19 cellular contexts compared by ENCODE assay signal in the genomic region with DNA sequence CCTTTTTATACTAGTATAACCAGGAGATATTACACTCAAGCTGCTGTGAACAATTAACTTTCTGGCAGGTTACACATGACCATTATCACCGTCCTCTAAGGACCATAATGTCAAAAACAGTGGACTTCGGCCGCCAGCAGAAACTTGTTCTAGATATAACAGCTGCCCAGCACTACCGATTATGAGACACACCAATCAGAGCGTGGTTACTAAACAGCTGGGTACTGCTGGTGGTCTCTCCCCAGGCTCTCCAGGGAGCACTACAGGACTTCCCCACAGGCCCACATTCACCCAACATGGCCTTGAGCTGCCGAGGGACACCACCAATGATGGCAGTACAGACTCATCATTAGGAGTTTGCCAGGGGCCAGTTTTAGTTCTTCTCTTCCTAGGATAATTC. TPM values are rescaled to one million over a fixed set of nuclear protein-coding genes. Genes with fewer than 3 reads are reported as not detected.
A peak's percentile ranks its signal among the peaks of the same experiment; 100 is the strongest.
DNase-seq lines count a peak whose midpoint lies in the region; ATAC-seq and TF ChIP-seq lines count a peak whose summit lies in the region.
"Had no signal": no experiment of that assay in that cellular context is flagged by ENCODE, and none has a peak within 500 bp of the region (broad histone marks: within the 10 kb centered on the region; RNA-seq: fewer than 3 reads in every experiment).

No MANE protein-coding gene starts in this region.

- H3K4me1 ChIP-seq in RWPE2 (ENCODE audit: insufficient read depth, poor library complexity, severe bottlenecking) (peaks cover 25% of the 10 kb centered on the region), mesenchymal stem cell (ENCODE audit: control insufficient read depth, insufficient read depth, low read depth, low read length) (peaks cover 6% of the 10 kb centered on the region)

- no peaks in the 10 kb centered on the region for H3K79me1 ChIP-seq in mesenchymal stem cell (replicated peaks; ENCODE audit: low read length, poor library complexity, severe bottlenecking)

- H3K9me3 ChIP-seq in RWPE2 (ENCODE audit: severe bottlenecking) (no peaks in the 10 kb centered on the region), mesenchymal stem cell (ENCODE audit: control insufficient read depth, low read length) (peaks cover 6% of the 10 kb centered on the region)
- H3K9me3 ChIP-seq: MG63 had no signal

- H3K4ac ChIP-seq in mesenchymal stem cell (ENCODE audit: low read depth in 1 of 2, low read length in 2 of 2), result no peak overlapping the region

- no peak overlapping the region for H3K14ac ChIP-seq in mesenchymal stem cell (ENCODE audit: low read length in 2 of 2)

- no peak for DNase-seq in Right ventricle myocardium superior
- no peak for DNase-seq in cardiac septum (ENCODE audit: low spot score)
- no peak for DNase-seq in RWPE2 (ENCODE audit: low spot score)
- no peak for DNase-seq in mesenchymal stem cell
- DNase-seq in NCI-H1436 treated with DMSO at 0.1 percent for 48 hours (lab: John Stamatoyannopoulos, UW), result no peak
- no peak for DNase-seq in NCI-H2196 (lab: John Stamatoyannopoulos, UW; ENCODE audit: unreplicated experiment)
- DNase-seq: C1 segment of cervical spinal cord, DND-41, GDM1, Karpas-422, NCI-H1105, NCI-H187 treated with DMSO at 0.1 percent for 48 hours, NCI-H2171, NCI-H446 treated with DMSO at 0.1 percent for 48 hours, NCI-H748 treated with DMSO at 0.1 percent for 48 hours, SIG-M5 had no signal

- no peak overlapping the region for H3K9ac ChIP-seq in mesenchymal stem cell (ENCODE audit: low read length)

- TF ChIP-seq CTCF in RWPE2 (IDR thresholded peaks at IDR 0.05; ENCODE audit: poor library complexity, severe bottlenecking), result no peak

- H3K27ac ChIP-seq in RWPE2 (ENCODE audit: poor library complexity, severe bottlenecking) (peak overlapping the region; percentile 89), mesenchymal stem cell (ENCODE audit: low read length, poor library complexity, severe bottlenecking) (no peak overlapping the region)

- H3K4me2 ChIP-seq in mesenchymal stem cell (ENCODE audit: low read length, poor library complexity, severe bottlenecking), result no peak overlapping the region

- H2BK5ac ChIP-seq in mesenchymal stem cell (ENCODE audit: low read depth, low read length, poor library complexity, severe bottlenecking), result no peak overlapping the region

- ATAC-seq in Right ventricle myocardium superior (ENCODE audit: poor library complexity) (peak; percentile 71), RWPE2 (ENCODE audit: low read depth) (no peak), HG03439 (IDR thresholded peaks at IDR 0.05; ENCODE audit: unreplicated experiment) (no peak), GM21723 (IDR thresholded peaks at IDR 0.05; ENCODE audit: unreplicated experiment) (no peak)

- peak overlapping the region in 1 of 2 experiments; percentile 45 for H2BK12ac ChIP-seq in mesenchymal stem cell (ENCODE audit: low read length in 2 of 2)

- peak overlapping the region; percentile 57 for H2AK5ac ChIP-seq in mesenchymal stem cell (ENCODE audit: low read length, severe bottlenecking)

- no peak overlapping the region for H2AFZ ChIP-seq in mesenchymal stem cell (ENCODE audit: low read depth, low read length)

- H2BK120ac ChIP-seq in mesenchymal stem cell (ENCODE audit: low read depth, low read length), result no peak overlapping the region

- intact Hi-C loops in Right ventricle myocardium superior (cut with DNase I) (no loop called here), cardiac septum (cut with DNase I) (no loop called here)

- H3K4me3 ChIP-seq in RWPE2 (ENCODE audit: severe bottlenecking), result no peak overlapping the region
- H3K4me3 ChIP-seq in mesenchymal stem cell (ENCODE audit: insufficient read depth in 1 of 2, low read depth in 1 of 2, low read length in 2 of 2), result no peak overlapping the region
- H3K4me3 ChIP-seq: MG63 had no signal

- H3K36me3 ChIP-seq in RWPE2 (ENCODE audit: low read depth) (no peaks in the 10 kb centered on the region), mesenchymal stem cell (ENCODE audit: control insufficient read depth in 1 of 2, insufficient read depth in 2 of 2, low read depth in 1 of 2, low read length in 2 of 2) (no peaks in the 10 kb centered on the region)
- H3K36me3 ChIP-seq: MG63 had no signal

- WGBS in mesenchymal stem cell, result 80% methylated on average over 6 of the region's 6 CpGs

- no peak overlapping the region for H4K8ac ChIP-seq in mesenchymal stem cell (ENCODE audit: low read length)

- no peak overlapping the region for H2BK15ac ChIP-seq in mesenchymal stem cell (ENCODE audit: low read depth, poor library complexity, severe bottlenecking)

- H4K91ac ChIP-seq in mesenchymal stem cell (ENCODE audit: low read length), result no peak overlapping the region

- H3K23ac ChIP-seq in mesenchymal stem cell (ENCODE audit: low read length in 2 of 2), result no peak overlapping the region

- H3K18ac ChIP-seq in mesenchymal stem cell (ENCODE audit: low read depth in 1 of 2, low read length in 2 of 2), result no peak overlapping the region

- H3K27me3 ChIP-seq in RWPE2 (ENCODE audit: insufficient read depth, poor library complexity, severe bottlenecking), result no peaks in the 10 kb centered on the region
- no peaks in the 10 kb centered on the region for H3K27me3 ChIP-seq in mesenchymal stem cell (ENCODE audit: control insufficient read depth in 1 of 2, insufficient read depth in 1 of 2, low read length in 2 of 2)
- H3K27me3 ChIP-seq: MG63 had no signal

RNA-seq across cellular contexts. Expression of a gene that starts 57.9 kb away (rescaled TPM):
- total RNA-seq in Right ventricle myocardium superior, result 5.0 TPM
- 11.6 TPM for total RNA-seq in cardiac septum
- 22.5 TPM for polyA plus RNA-seq in mesenchymal stem cell (2013, experiment 1 of 2)
- polyA plus RNA-seq in mesenchymal stem cell (2013, experiment 2 of 2), result 24.9 TPM

RNA-seq across cellular contexts. Expression of a gene that starts 58.1 kb away (rescaled TPM):
- total RNA-seq in Right ventricle myocardium superior, result 10.0 TPM
- 12.0 TPM for total RNA-seq in cardiac septum
- polyA plus RNA-seq in mesenchymal stem cell (2013, experiment 1 of 2), result 5.5 TPM
- polyA plus RNA-seq in mesenchymal stem cell (2013, experiment 2 of 2), result 5.8 TPM
